In genomic region chr3:178677961-178678360, GRCh38 we compare ENCODE assay signal across 28 cellular contexts.
"Had no signal": no experiment of that assay in that cellular context is flagged by ENCODE, and none has a peak within 500 bp of the region (broad histone marks: within the 10 kb centered on the region; RNA-seq: fewer than 3 reads in every experiment).

No MANE protein-coding gene starts in this region.

- FAIRE-seq: islet of Langerhans had no signal

- ATAC-seq: left cardiac atrium; naive thymus-derived CD4-positive, alpha-beta T cell; stimulated activated effector memory CD8-positive, alpha-beta T cell treated with anti-CD3 and anti-CD28 coated beads, Interleukin-12 subunit alpha, Interleukin-12 subunit beta, amount 100 ng/mL, for 72 hours had no signal

- H3K27ac ChIP-seq: colonic mucosa, esophagus squamous epithelium, left ventricle myocardium inferior, lower lobe of right lung, prostate gland, sigmoid colon, stomach, thyroid gland had no signal

- H3K9me3 Mint-ChIP-seq: nephron progenitor cell had no signal

- H3K4me3 ChIP-seq: colonic mucosa, esophagus squamous epithelium, heart right ventricle, left ventricle myocardium inferior, lower lobe of right lung, prostate gland, right atrium auricular region, sigmoid colon, stomach, thyroid gland had no signal

- H3K4me1 ChIP-seq: colonic mucosa, esophagus squamous epithelium, lower lobe of right lung, prostate gland, sigmoid colon, stomach, thyroid gland had no signal

- H3K4me1 Mint-ChIP-seq: naive thymus-derived CD4-positive, alpha-beta T cell; nephron progenitor cell; stimulated activated effector memory CD8-positive, alpha-beta T cell treated with anti-CD3 and anti-CD28 coated beads, Interleukin-12 subunit alpha, Interleukin-12 subunit beta, amount 100 ng/mL, for 72 hours had no signal

- H3K9me3 ChIP-seq: colonic mucosa, esophagus squamous epithelium, left ventricle myocardium inferior, prostate gland, right atrium auricular region, sigmoid colon, stomach, thyroid gland had no signal

- H3K27me3 Mint-ChIP-seq: dendritic cell treated with granulocyte-macrophage colony-stimulating factor and Interleukin-4, amounts not matched to agents 40 ng/mL and 50 ng/mL, for 4 days; type B pancreatic cell had no signal

- H3K36me3 ChIP-seq: colonic mucosa, esophagus squamous epithelium, heart right ventricle, left ventricle myocardium inferior, lower lobe of right lung, prostate gland, right atrium auricular region, sigmoid colon, stomach, thyroid gland had no signal

- DNase-seq: colonic mucosa; effector memory CD4-positive, alpha-beta T cell; erythroblast; esophagus squamous epithelium; foreskin melanocyte; glutamatergic neuron; heart right ventricle; hippocampal formation; left cardiac atrium; left ventricle myocardium inferior; lower lobe of right lung; midbrain; naive thymus-derived CD4-positive, alpha-beta T cell; nephron progenitor cell; nucleus accumbens; sigmoid colon; stimulated activated CD4-positive, alpha-beta T cell treated with anti-CD3 and anti-CD28 coated beads, Interleukin-2, amount 100 ng/mL, for 24 hours; stimulated activated CD4-positive, alpha-beta T cell treated with anti-CD3 and anti-CD28 coated beads, Interleukin-4, amount 100 ng/mL, for 24 hours; stimulated activated naive CD4-positive, alpha-beta T cell treated with Interleukin-2 at 50 U/mL for 16 hours; stomach; thyroid gland had no signal

- H3K36me3 Mint-ChIP-seq: memory B cell; naive thymus-derived CD4-positive, alpha-beta T cell; stimulated activated effector memory CD8-positive, alpha-beta T cell treated with anti-CD3 and anti-CD28 coated beads, Interleukin-12 subunit alpha, Interleukin-12 subunit beta, amount 100 ng/mL, for 72 hours; type B pancreatic cell had no signal

- H3K27me3 ChIP-seq: colonic mucosa, esophagus squamous epithelium, heart right ventricle, right atrium auricular region, sigmoid colon, stomach, thyroid gland had no signal

- H3K27ac Mint-ChIP-seq: dendritic cell treated with granulocyte-macrophage colony-stimulating factor and Interleukin-4, amounts not matched to agents 40 ng/mL and 50 ng/mL, for 4 days; memory B cell; naive thymus-derived CD4-positive, alpha-beta T cell; nephron progenitor cell; stimulated activated effector memory CD8-positive, alpha-beta T cell treated with anti-CD3 and anti-CD28 coated beads, Interleukin-12 subunit alpha, Interleukin-12 subunit beta, amount 100 ng/mL, for 72 hours; type B pancreatic cell had no signal

- H3K4me3 Mint-ChIP-seq: dendritic cell treated with granulocyte-macrophage colony-stimulating factor and Interleukin-4, amounts not matched to agents 40 ng/mL and 50 ng/mL, for 4 days; memory B cell; naive thymus-derived CD4-positive, alpha-beta T cell; nephron progenitor cell; stimulated activated effector memory CD8-positive, alpha-beta T cell treated with anti-CD3 and anti-CD28 coated beads, Interleukin-12 subunit alpha, Interleukin-12 subunit beta, amount 100 ng/mL, for 72 hours; type B pancreatic cell had no signal
